Comparison of ENCODE assay signal across 13 cellular contexts in genomic region chr7:108468246-108468645, GRCh38. TPM values are rescaled to one million over a fixed set of nuclear protein-coding genes. Genes with fewer than 3 reads are reported as not detected.
"Had no signal": no experiment of that assay in that cellular context is flagged by ENCODE, and none has a peak within 500 bp of the region (broad histone marks: within the 10 kb centered on the region; RNA-seq: fewer than 3 reads in every experiment).

No MANE protein-coding gene starts in this region.

- H3K36me3 ChIP-seq: pancreas had no signal

- DNase-seq: activated CD4-positive, alpha-beta memory T cell treated with anti-CD3 and anti-CD28 coated beads, Interleukin-2, amount 10 ng/mL, durations not matched to agents 7 days and 5 days; activated CD4-positive, alpha-beta T cell treated with anti-CD3 and anti-CD28 coated beads for 36 hours; activated gamma-delta T cell treated with Interleukin-2 at 50 U/mL for 16 hours; activated naive CD8-positive, alpha-beta T cell treated with anti-CD3 and anti-CD28 coated beads for 36 hours; activated T-cell treated with anti-CD3 and anti-CD28 coated beads, Interleukin-2, amount 50 U/mL, for 48 hours; anterior cingulate cortex; cerebellar nuclear complex; heart left ventricle; pancreas; stimulated activated CD4-positive, alpha-beta T cell treated with anti-CD3 and anti-CD28 coated beads, Interleukin-4, amount 100 ng/mL, for 1 hour; stimulated activated CD8-positive, alpha-beta memory T cell treated with anti-CD3 and anti-CD28 coated beads, Interleukin-4, amount 100 ng/mL, for 48 hours had no signal

- H3K36me3 Mint-ChIP-seq: activated naive CD8-positive, alpha-beta T cell treated with anti-CD3 and anti-CD28 coated beads for 36 hours had no signal

- H3K27me3 Mint-ChIP-seq: activated CD4-positive, alpha-beta T cell treated with anti-CD3 and anti-CD28 coated beads for 36 hours; activated naive CD8-positive, alpha-beta T cell treated with anti-CD3 and anti-CD28 coated beads for 36 hours had no signal

- ATAC-seq: activated CD4-positive, alpha-beta T cell treated with anti-CD3 and anti-CD28 coated beads for 36 hours; esophagus mucosa; heart left ventricle; pancreas had no signal

- H3K4me3 Mint-ChIP-seq: activated CD4-positive, alpha-beta memory T cell treated with anti-CD3 and anti-CD28 coated beads, Interleukin-2, amount 10 ng/mL, durations not matched to agents 7 days and 5 days; activated CD4-positive, alpha-beta T cell treated with anti-CD3 and anti-CD28 coated beads for 36 hours; activated naive CD8-positive, alpha-beta T cell treated with anti-CD3 and anti-CD28 coated beads for 36 hours had no signal

- H3K27ac Mint-ChIP-seq: activated CD4-positive, alpha-beta memory T cell treated with anti-CD3 and anti-CD28 coated beads, Interleukin-2, amount 10 ng/mL, durations not matched to agents 7 days and 5 days; activated CD4-positive, alpha-beta T cell treated with anti-CD3 and anti-CD28 coated beads for 36 hours; activated naive CD8-positive, alpha-beta T cell treated with anti-CD3 and anti-CD28 coated beads for 36 hours had no signal

- H3K9me3 ChIP-seq: heart left ventricle, pancreas had no signal

- H3K4me1 Mint-ChIP-seq: activated CD4-positive, alpha-beta memory T cell treated with anti-CD3 and anti-CD28 coated beads, Interleukin-2, amount 10 ng/mL, durations not matched to agents 7 days and 5 days had no signal

- H3K27me3 ChIP-seq: heart left ventricle, pancreas had no signal

- H3K4me3 ChIP-seq: heart left ventricle, pancreas had no signal

- H3K27ac ChIP-seq: heart left ventricle, pancreas, VCaP had no signal

- H3K9me3 Mint-ChIP-seq: activated CD4-positive, alpha-beta memory T cell treated with anti-CD3 and anti-CD28 coated beads, Interleukin-2, amount 10 ng/mL, durations not matched to agents 7 days and 5 days; activated naive CD8-positive, alpha-beta T cell treated with anti-CD3 and anti-CD28 coated beads for 36 hours had no signal

- H3K4me1 ChIP-seq: heart left ventricle, pancreas had no signal

RNA-seq across cellular contexts. Expression of gene NRCAM, which starts 12.0 kb away (rescaled TPM):
- total RNA-seq: activated CD4-positive, alpha-beta memory T cell treated with anti-CD3 and anti-CD28 coated beads, Interleukin-2, amount 10 ng/mL, durations not matched to agents 7 days and 5 days had no signal
